In the genomic region with DNA sequence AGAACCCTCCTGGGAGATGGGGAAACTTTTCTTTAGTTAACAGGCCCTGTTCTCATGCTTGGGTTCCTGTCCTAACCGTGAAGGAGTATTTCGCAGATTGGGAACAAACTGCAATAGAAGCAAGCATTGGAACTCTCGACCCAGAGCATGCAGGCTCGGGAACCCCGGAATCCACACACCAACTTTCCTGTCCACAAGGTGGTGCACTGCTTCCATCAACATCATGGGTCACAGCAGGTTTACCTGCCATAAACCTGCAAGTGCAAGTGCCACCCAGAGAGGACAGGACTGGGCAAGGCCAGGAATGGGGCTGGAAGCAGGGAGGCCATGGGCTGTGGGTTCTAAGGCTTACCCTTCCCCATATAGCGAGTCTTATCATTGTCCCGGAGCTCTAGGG, we compare ENCODE assay signal across 8 cellular contexts. TPM values are rescaled to one million over a fixed set of nuclear protein-coding genes. Genes with fewer than 3 reads are reported as not detected.
A peak's percentile ranks its signal among the peaks of the same experiment; 100 is the strongest.
DNase-seq lines count a peak whose midpoint lies in the region; ATAC-seq, FAIRE-seq and TF ChIP-seq lines count a peak whose summit lies in the region.

No MANE protein-coding gene starts in this region.

- H3K36me3 Mint-ChIP-seq in CD4-positive, CD25-positive, alpha-beta regulatory T cell, result peaks cover 53% of the 10 kb centered on the region

- H3K27me3 ChIP-seq in CD4-positive, CD25-positive, alpha-beta regulatory T cell (ENCODE audit: control insufficient read depth, insufficient read depth, low read length), result no peaks in the 10 kb centered on the region
- H3K27me3 ChIP-seq in HL-60 (ENCODE audit: insufficient read depth, poor library complexity, severe bottlenecking) (no peaks in the 10 kb centered on the region), mesendoderm (ENCODE audit: insufficient read depth, low read length, poor library complexity) (no peaks in the 10 kb centered on the region)

- H3K4me1 ChIP-seq in CD4-positive, CD25-positive, alpha-beta regulatory T cell (ENCODE audit: control insufficient read depth, insufficient read depth, low read length, poor library complexity, severe bottlenecking), result peaks cover 34% of the 10 kb centered on the region
- peaks cover 17% of the 10 kb centered on the region for H3K4me1 ChIP-seq in mesendoderm (ENCODE audit: control insufficient read depth, low read depth, low read length)

- no peaks in the 10 kb centered on the region for H3K9me3 ChIP-seq in CD4-positive, CD25-positive, alpha-beta regulatory T cell (ENCODE audit: control insufficient read depth in 2 of 2, low read length in 2 of 2)

- H3K56ac ChIP-seq in mesendoderm (ENCODE audit: low read length), result no peak overlapping the region

- peak overlapping the region in 1 of 4 donors; percentile 31 for H3K4me3 Mint-ChIP-seq in CD4-positive, CD25-positive, alpha-beta regulatory T cell

- no peak overlapping the region for H4K5ac ChIP-seq in mesendoderm (ENCODE audit: low read length)

- FAIRE-seq in GM12892 (lab: Jason Lieb, UNC), result no peak

- no peak for DNase-seq in CD4-positive, CD25-positive, alpha-beta regulatory T cell
- DNase-seq in HL-60 (ENCODE audit: low read depth in 1 of 2, low spot score in 1 of 2) (no peak), astrocyte of the cerebellum (ENCODE audit: low read depth) (no peak), mesendoderm (peak; percentile 74), GM12892 (ENCODE audit: insufficient read length) (no peak)

- H3K27ac Mint-ChIP-seq in CD4-positive, CD25-positive, alpha-beta regulatory T cell, result peak overlapping the region in 2 of 3 donors; percentile 11 to 43

- no peak overlapping the region for H2BK15ac ChIP-seq in mesendoderm (replicated peaks; ENCODE audit: low read depth)

- H3K36me3 ChIP-seq in CD4-positive, CD25-positive, alpha-beta regulatory T cell (ENCODE audit: control insufficient read depth, insufficient read depth, low read length), result peaks cover 90% of the 10 kb centered on the region
- H3K36me3 ChIP-seq in mesendoderm (ENCODE audit: control insufficient read depth, insufficient read depth, low read length), result peaks cover 52% of the 10 kb centered on the region

- no peak overlapping the region for H3K4me2 ChIP-seq in mesendoderm (ENCODE audit: low read length)

- H3K9ac ChIP-seq in mesendoderm (ENCODE audit: low read length), result no peak overlapping the region

- in situ Hi-C loops in astrocyte of the cerebellum (cut with HindIII; ENCODE audit: low sequenced_read_pairs), result no loop called here

- peaks cover 0 to 1% (median 0%) of the 10 kb centered on the region in 7 donors for H3K9me3 Mint-ChIP-seq in CD4-positive, CD25-positive, alpha-beta regulatory T cell

- peaks cover 23 to 72% (median 64%) of the 10 kb centered on the region in 4 donors for H3K4me1 Mint-ChIP-seq in CD4-positive, CD25-positive, alpha-beta regulatory T cell

- H3K27me3 Mint-ChIP-seq in CD4-positive, CD25-positive, alpha-beta regulatory T cell, result no peaks in the 10 kb centered on the region

- no peak overlapping the region for H4K8ac ChIP-seq in mesendoderm (ENCODE audit: low read depth, low read length)

- no peak for ATAC-seq in CD4-positive, CD25-positive, alpha-beta regulatory T cell (ENCODE audit: low read depth in 2 of 2)
- ATAC-seq in HG02571 (IDR thresholded peaks at IDR 0.05; ENCODE audit: unreplicated experiment), result no peak
- ATAC-seq in HG03378 (IDR thresholded peaks at IDR 0.05; ENCODE audit: unreplicated experiment), result no peak
- ATAC-seq in GM19463 (IDR thresholded peaks at IDR 0.05; ENCODE audit: unreplicated experiment), result no peak

- no CpG with 5 or more reads among the region's 7 CpGs for WGBS in mesendoderm (ENCODE audit: extremely low coverage, insufficient coverage, low lambda C conversion rate)

- H2BK5ac ChIP-seq in mesendoderm (ENCODE audit: low read length), result no peak overlapping the region

- H3K18ac ChIP-seq in mesendoderm (ENCODE audit: low read length), result no peak overlapping the region

- H2AK5ac ChIP-seq in mesendoderm (ENCODE audit: low read length), result no peak overlapping the region

- TF ChIP-seq CTCF in HL-60 (IDR thresholded peaks at IDR 0.05; ENCODE audit: insufficient read depth, low read length) (no peak), astrocyte of the cerebellum (IDR thresholded peaks at IDR 0.05; ENCODE audit: low read depth, low read length, missing control alignments) (peak; percentile 43)

- H3K4ac ChIP-seq in mesendoderm (ENCODE audit: low read depth, low read length), result no peak overlapping the region

- no peak overlapping the region for H3K27ac ChIP-seq in CD4-positive, CD25-positive, alpha-beta regulatory T cell (ENCODE audit: insufficient read depth, low read length, poor library complexity, severe bottlenecking)
- H3K27ac ChIP-seq in HL-60 (replicated peaks) (peak overlapping the region; percentile 21; the same call in 1 of the 2 replicates), mesendoderm (ENCODE audit: low read depth, low read length) (peak overlapping the region; percentile 57)

- H3K79me2 ChIP-seq in mesendoderm (ENCODE audit: control insufficient read depth, insufficient read depth, low read length), result peaks cover 70% of the 10 kb centered on the region

- no peak overlapping the region for H3K23ac ChIP-seq in mesendoderm (ENCODE audit: low read length)

- H3K79me1 ChIP-seq in mesendoderm (ENCODE audit: low read length), result peaks cover 31% of the 10 kb centered on the region

- no peak; the same call in 1 of the 2 replicates for TF ChIP-seq POLR2A in GM12892 (IDR thresholded peaks at IDR 0.05; ENCODE audit: low read depth, low read length)

- no peak overlapping the region for H2BK120ac ChIP-seq in mesendoderm (ENCODE audit: low read depth, low read length)

- no peak overlapping the region for H3K4me3 ChIP-seq in CD4-positive, CD25-positive, alpha-beta regulatory T cell (ENCODE audit: low read depth, low read length)
- H3K4me3 ChIP-seq in HL-60 (replicated peaks; ENCODE audit: insufficient read depth, low read length) (no peak overlapping the region), astrocyte of the cerebellum (ENCODE audit: low read depth, low read length) (no peak overlapping the region), mesendoderm (ENCODE audit: low read length) (no peak overlapping the region)

RNA-seq across cellular contexts. Expression of a gene that starts 6.9 kb away (rescaled TPM):
- 353 TPM for total RNA-seq in CD4-positive, CD25-positive, alpha-beta regulatory T cell
- polyA plus RNA-seq in CD4-positive, CD25-positive, alpha-beta regulatory T cell, result 1,000 to 10,000 TPM in 3 of 4 donors, 100 to 1,000 TPM in 1; 913 to 1,094 (median 1,059) TPM
- polyA plus RNA-seq in mesendoderm (2013, experiment 1 of 2), result 1,324 TPM
- polyA plus RNA-seq in mesendoderm (2013, experiment 2 of 2), result 1,329 TPM
- 2,713 TPM for polyA plus RNA-seq in GM12892 (2012; ENCODE audit: missing spikeins)

RNA-seq across cellular contexts. Expression of a gene that starts 54.1 kb away (rescaled TPM):
- total RNA-seq in CD4-positive, CD25-positive, alpha-beta regulatory T cell, result 127 TPM
- polyA plus RNA-seq in CD4-positive, CD25-positive, alpha-beta regulatory T cell, result 1 to 10 TPM; 3.1 to 5.8 (median 4.9) TPM
- 55.4 TPM for polyA plus RNA-seq in mesendoderm (2013, experiment 1 of 2)
- 60.2 TPM for polyA plus RNA-seq in mesendoderm (2013, experiment 2 of 2)
- polyA plus RNA-seq in GM12892 (2012; ENCODE audit: missing spikeins), result 17.9 TPM
